In genomic region chr1:181101581-181102226, GRCh38 we compare ENCODE assay signal across 1 cellular context.
A peak's percentile ranks its signal among the peaks of the same experiment; 100 is the strongest.
TF ChIP-seq lines count a peak whose summit lies in the region.

No MANE protein-coding gene starts in this region.

TF ChIP-seq in HepG2, 621 proteins besides CTCF, POLR2A, EP300 and RAD21 (continued from another document):
- TF ChIP-seq RERE (CRISPR knock-in tag; IDR thresholded peaks at IDR 0.05; ENCODE audit: low read depth) (no peak), ELF3 (CRISPR knock-in tag; IDR thresholded peaks at IDR 0.05) (peak; percentile 51; the same call in 1 of the 2 replicates), NONO (IDR thresholded peaks at IDR 0.05) (no peak), NONO (CRISPR knock-in tag; conservative IDR thresholded peaks at IDR 0.05) (no peak), ARNT (IDR thresholded peaks at IDR 0.05) (no peak), DZIP1 (CRISPR knock-in tag; IDR thresholded peaks at IDR 0.05) (no peak), ETV5 (CRISPR knock-in tag; IDR thresholded peaks at IDR 0.05; ENCODE audit: borderline replicate concordance) (peak; percentile 3; the same call in 1 of the 2 replicates), FOXA3 (CRISPR knock-in tag; IDR thresholded peaks at IDR 0.05) (peak; percentile 57)
